ENCODE assay signal across 1 cellular context in the genomic region with DNA sequence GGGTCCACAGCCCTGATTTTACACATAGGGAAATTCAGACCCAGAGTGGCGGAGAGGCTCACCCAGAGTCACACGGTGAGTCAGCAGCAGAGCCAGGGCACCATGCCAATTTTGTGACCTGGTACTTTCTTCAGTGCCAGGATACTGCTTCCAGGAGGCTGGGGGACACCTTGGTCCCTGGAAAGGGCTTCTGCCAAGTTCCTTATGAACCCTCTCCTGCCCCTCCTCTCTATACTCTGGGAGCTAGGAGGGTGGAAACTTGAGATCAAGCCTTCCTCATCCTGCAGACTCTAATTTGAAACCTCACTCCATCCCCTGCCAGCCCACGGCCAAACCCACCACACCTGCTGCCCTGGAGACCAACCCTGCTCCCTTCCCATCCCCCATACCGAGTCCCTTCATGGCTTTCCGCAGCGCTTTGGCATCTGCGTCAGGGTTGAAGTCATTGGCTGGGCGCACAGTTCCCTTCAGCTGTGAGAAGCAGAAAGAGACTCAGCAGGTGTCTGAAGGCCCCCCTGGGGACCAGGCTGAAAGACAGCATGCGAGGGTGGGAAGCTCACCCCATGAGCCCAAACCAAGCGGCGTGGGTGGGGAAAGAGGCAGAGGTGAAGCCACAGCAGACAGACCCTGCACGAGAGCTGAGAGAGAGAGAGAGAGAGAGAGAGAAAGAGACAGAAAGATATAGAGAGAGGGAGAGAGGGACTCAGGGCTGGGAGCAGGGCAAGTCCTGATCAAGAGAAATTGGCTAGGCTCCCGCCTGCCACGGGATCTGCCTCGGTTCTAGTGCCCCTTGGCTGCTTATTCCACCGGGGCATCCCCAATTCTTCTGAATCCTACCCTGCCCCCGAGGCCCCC.
TF ChIP-seq lines count a peak whose summit lies in the region.

No MANE protein-coding gene starts in this region.

TF ChIP-seq in HepG2, 621 proteins besides CTCF, POLR2A, EP300 and RAD21:
- TF ChIP-seq, protein P1, sequence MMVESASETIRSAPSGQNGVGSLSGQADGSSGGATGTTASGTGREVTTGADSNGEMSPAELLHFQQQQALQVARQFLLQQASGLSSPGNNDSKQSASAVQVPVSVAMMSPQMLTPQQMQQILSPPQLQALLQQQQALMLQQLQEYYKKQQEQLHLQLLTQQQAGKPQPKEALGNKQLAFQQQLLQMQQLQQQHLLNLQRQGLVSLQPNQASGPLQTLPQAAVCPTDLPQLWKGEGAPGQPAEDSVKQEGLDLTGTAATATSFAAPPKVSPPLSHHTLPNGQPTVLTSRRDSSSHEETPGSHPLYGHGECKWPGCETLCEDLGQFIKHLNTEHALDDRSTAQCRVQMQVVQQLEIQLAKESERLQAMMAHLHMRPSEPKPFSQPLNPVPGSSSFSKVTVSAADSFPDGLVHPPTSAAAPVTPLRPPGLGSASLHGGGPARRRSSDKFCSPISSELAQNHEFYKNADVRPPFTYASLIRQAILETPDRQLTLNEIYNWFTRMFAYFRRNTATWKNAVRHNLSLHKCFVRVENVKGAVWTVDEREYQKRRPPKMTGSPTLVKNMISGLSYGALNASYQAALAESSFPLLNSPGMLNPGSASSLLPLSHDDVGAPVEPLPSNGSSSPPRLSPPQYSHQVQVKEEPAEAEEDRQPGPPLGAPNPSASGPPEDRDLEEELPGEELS (CRISPR knock-in tag; IDR thresholded peaks at IDR 0.05), result no peak
- TF ChIP-seq ZNF781 (CRISPR knock-in tag; IDR thresholded peaks at IDR 0.05; ENCODE audit: borderline replicate concordance, not compliant biosample characterization) (no peak), ZNF562 (CRISPR knock-in tag; IDR thresholded peaks at IDR 0.05; ENCODE audit: borderline replicate concordance) (no peak), MZF1 (CRISPR knock-in tag; IDR thresholded peaks at IDR 0.05; ENCODE audit: borderline replicate concordance) (no peak), CEBPB (IDR thresholded peaks at IDR 0.05; ENCODE audit: borderline replicate concordance, low read depth, low read length) (no peak), PPARG (CRISPR knock-in tag; conservative IDR thresholded peaks at IDR 0.05) (no peak), POGZ (CRISPR knock-in tag; IDR thresholded peaks at IDR 0.05) (no peak), ZNF496 (CRISPR knock-in tag; IDR thresholded peaks at IDR 0.05; ENCODE audit: insufficient replicate concordance) (no peak), NFIC (IDR thresholded peaks at IDR 0.05; ENCODE audit: low read length) (no peak), ZBTB20 (CRISPR knock-in tag; IDR thresholded peaks at IDR 0.05; ENCODE audit: borderline replicate concordance, low read depth) (no peak), CBX5 (CRISPR knock-in tag; IDR thresholded peaks at IDR 0.05; ENCODE audit: borderline replicate concordance) (no peak), NCOA5 (CRISPR knock-in tag; IDR thresholded peaks at IDR 0.05) (no peak), HOXA5 (CRISPR knock-in tag; IDR thresholded peaks at IDR 0.05) (no peak)
- TF ChIP-seq, protein P2, sequence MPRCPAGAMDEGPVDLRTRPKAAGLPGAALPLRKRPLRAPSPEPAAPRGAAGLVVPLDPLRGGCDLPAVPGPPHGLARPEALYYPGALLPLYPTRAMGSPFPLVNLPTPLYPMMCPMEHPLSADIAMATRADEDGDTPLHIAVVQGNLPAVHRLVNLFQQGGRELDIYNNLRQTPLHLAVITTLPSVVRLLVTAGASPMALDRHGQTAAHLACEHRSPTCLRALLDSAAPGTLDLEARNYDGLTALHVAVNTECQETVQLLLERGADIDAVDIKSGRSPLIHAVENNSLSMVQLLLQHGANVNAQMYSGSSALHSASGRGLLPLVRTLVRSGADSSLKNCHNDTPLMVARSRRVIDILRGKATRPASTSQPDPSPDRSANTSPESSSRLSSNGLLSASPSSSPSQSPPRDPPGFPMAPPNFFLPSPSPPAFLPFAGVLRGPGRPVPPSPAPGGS (CRISPR knock-in tag; IDR thresholded peaks at IDR 0.05), result no peak
- TF ChIP-seq, protein P3, sequence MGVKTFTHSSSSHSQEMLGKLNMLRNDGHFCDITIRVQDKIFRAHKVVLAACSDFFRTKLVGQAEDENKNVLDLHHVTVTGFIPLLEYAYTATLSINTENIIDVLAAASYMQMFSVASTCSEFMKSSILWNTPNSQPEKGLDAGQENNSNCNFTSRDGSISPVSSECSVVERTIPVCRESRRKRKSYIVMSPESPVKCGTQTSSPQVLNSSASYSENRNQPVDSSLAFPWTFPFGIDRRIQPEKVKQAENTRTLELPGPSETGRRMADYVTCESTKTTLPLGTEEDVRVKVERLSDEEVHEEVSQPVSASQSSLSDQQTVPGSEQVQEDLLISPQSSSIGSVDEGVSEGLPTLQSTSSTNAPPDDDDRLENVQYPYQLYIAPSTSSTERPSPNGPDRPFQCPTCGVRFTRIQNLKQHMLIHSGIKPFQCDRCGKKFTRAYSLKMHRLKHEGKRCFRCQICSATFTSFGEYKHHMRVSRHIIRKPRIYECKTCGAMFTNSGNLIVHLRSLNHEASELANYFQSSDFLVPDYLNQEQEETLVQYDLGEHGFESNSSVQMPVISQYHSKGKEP (CRISPR knock-in tag; IDR thresholded peaks at IDR 0.05), result no peak
- TF ChIP-seq, protein P4, sequence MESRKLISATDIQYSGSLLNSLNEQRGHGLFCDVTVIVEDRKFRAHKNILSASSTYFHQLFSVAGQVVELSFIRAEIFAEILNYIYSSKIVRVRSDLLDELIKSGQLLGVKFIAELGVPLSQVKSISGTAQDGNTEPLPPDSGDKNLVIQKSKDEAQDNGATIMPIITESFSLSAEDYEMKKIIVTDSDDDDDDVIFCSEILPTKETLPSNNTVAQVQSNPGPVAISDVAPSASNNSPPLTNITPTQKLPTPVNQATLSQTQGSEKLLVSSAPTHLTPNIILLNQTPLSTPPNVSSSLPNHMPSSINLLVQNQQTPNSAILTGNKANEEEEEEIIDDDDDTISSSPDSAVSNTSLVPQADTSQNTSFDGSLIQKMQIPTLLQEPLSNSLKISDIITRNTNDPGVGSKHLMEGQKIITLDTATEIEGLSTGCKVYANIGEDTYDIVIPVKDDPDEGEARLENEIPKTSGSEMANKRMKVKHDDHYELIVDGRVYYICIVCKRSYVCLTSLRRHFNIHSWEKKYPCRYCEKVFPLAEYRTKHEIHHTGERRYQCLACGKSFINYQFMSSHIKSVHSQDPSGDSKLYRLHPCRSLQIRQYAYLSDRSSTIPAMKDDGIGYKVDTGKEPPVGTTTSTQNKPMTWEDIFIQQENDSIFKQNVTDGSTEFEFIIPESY (CRISPR knock-in tag; IDR thresholded peaks at IDR 0.05), result no peak
- TF ChIP-seq, protein P5, sequence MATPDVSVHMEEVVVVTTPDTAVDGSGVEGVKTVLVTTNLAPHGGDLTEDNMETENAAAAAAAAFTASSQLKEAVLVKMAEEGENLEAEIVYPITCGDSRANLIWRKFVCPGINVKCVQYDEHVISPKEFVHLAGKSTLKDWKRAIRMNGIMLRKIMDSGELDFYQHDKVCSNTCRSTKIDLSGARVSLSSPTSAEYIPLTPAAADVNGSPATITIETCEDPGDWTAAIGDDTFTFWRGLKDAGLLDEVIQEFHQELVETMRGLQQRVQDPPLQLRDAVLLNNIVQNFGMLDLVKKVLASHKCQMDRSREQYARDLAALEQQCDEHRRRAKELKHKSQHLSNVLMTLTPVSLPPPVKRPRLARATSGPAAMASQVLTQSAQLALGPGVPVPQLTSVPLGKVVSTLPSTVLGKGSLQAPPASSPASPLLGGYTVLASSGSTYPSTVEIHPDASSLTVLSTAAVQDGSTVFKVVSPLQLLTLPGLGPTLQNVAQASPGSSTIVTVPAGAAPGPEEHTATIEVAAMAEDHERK (CRISPR knock-in tag; IDR thresholded peaks at IDR 0.05; ENCODE audit: low read depth), result no peak
- TF ChIP-seq, protein P6, sequence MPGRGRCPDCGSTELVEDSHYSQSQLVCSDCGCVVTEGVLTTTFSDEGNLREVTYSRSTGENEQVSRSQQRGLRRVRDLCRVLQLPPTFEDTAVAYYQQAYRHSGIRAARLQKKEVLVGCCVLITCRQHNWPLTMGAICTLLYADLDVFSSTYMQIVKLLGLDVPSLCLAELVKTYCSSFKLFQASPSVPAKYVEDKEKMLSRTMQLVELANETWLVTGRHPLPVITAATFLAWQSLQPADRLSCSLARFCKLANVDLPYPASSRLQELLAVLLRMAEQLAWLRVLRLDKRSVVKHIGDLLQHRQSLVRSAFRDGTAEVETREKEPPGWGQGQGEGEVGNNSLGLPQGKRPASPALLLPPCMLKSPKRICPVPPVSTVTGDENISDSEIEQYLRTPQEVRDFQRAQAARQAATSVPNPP (CRISPR knock-in tag; IDR thresholded peaks at IDR 0.05), result no peak
- TF ChIP-seq, protein P7, sequence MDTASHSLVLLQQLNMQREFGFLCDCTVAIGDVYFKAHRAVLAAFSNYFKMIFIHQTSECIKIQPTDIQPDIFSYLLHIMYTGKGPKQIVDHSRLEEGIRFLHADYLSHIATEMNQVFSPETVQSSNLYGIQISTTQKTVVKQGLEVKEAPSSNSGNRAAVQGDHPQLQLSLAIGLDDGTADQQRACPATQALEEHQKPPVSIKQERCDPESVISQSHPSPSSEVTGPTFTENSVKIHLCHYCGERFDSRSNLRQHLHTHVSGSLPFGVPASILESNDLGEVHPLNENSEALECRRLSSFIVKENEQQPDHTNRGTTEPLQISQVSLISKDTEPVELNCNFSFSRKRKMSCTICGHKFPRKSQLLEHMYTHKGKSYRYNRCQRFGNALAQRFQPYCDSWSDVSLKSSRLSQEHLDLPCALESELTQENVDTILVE (CRISPR knock-in tag; IDR thresholded peaks at IDR 0.05), result no peak
